In the genomic region with DNA sequence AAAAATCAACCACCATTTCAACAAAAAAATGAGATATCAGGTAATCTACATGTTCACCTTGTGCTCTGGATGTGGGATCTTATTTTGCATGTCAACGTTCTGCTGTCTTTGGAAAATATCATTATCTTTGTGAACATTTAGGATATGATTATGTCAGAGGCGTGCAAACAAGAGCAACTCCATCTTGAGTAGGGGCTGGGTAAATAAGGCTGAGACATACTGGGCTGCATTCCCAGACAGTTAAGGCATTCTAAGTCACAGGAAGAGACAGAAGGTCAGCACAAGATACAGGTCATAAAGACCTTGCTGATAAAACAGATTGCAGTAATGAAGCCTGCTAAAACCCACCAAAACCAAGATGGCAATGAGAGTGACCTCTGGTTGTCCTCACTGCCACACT, we compare ENCODE assay signal across 19 cellular contexts.
"Had no signal": no experiment of that assay in that cellular context is flagged by ENCODE, and none has a peak within 500 bp of the region (broad histone marks: within the 10 kb centered on the region; RNA-seq: fewer than 3 reads in every experiment).

No MANE protein-coding gene starts in this region.

- H3K36me3 Mint-ChIP-seq: stimulated activated memory B cell treated with anti-CD40 and anti-IgM and Interleukin-4, amounts not matched to agents 10 μg/mL and 1 μg/mL and 100 μg/mL, for 72 hours had no signal

- H3K36me3 ChIP-seq: neutrophil, right lobe of liver, spleen, tibial nerve, upper lobe of right lung, vagina had no signal

- H3K9me3 Mint-ChIP-seq: stimulated activated naive CD8-positive, alpha-beta T cell treated with anti-CD3 and anti-CD28 coated beads, Interleukin-15, Interleukin-2, amounts not matched to agents 100 ng/mL and 50 ng/mL, for 24 hours had no signal

- H3K27me3 Mint-ChIP-seq: naive B cell; stimulated activated memory B cell treated with anti-CD40 and anti-IgM and Interleukin-4, amounts not matched to agents 10 μg/mL and 1 μg/mL and 100 μg/mL, for 72 hours; stimulated activated naive CD8-positive, alpha-beta T cell treated with anti-CD3 and anti-CD28 coated beads, Interleukin-15, Interleukin-2, amounts not matched to agents 100 ng/mL and 50 ng/mL, for 24 hours had no signal

- DNase-seq: dermis blood vessel endothelial cell; erythroblast; foreskin keratinocyte; mesendoderm; naive B cell; nephron progenitor cell; psoas muscle; retina; right lobe of liver; spleen; stimulated activated CD4-positive, alpha-beta T cell treated with anti-CD3 and anti-CD28 coated beads, Interleukin-15, amount 100 ng/mL, for 24 hours; stimulated activated CD4-positive, alpha-beta T cell treated with anti-CD3 and anti-CD28 coated beads, Interleukin-1b, Interleukin-23, amount 100 ng/mL, for 48 hours; stimulated activated CD4-positive, alpha-beta T cell treated with anti-CD3 and anti-CD28 coated beads, Interleukin-4, amount 100 ng/mL, for 24 hours; upper lobe of right lung had no signal

- H3K4me3 Mint-ChIP-seq: naive B cell; nephron progenitor cell; stimulated activated memory B cell treated with anti-CD40 and anti-IgM and Interleukin-4, amounts not matched to agents 10 μg/mL and 1 μg/mL and 100 μg/mL, for 72 hours; stimulated activated naive CD8-positive, alpha-beta T cell treated with anti-CD3 and anti-CD28 coated beads, Interleukin-15, Interleukin-2, amounts not matched to agents 100 ng/mL and 50 ng/mL, for 24 hours had no signal

- H3K4me3 ChIP-seq: psoas muscle, right lobe of liver, spleen, tibial nerve, upper lobe of right lung, vagina had no signal

- H3K4me1 ChIP-seq: foreskin keratinocyte, psoas muscle, right lobe of liver, tibial nerve, upper lobe of right lung, vagina had no signal

- H3K27me3 ChIP-seq: neutrophil, right lobe of liver, spleen, tibial nerve, upper lobe of right lung, vagina had no signal

- H3K9me3 ChIP-seq: neutrophil, psoas muscle, right lobe of liver, tibial nerve, upper lobe of right lung, vagina had no signal

- H3K27ac Mint-ChIP-seq: naive B cell; nephron progenitor cell; stimulated activated memory B cell treated with anti-CD40 and anti-IgM and Interleukin-4, amounts not matched to agents 10 μg/mL and 1 μg/mL and 100 μg/mL, for 72 hours; stimulated activated naive CD8-positive, alpha-beta T cell treated with anti-CD3 and anti-CD28 coated beads, Interleukin-15, Interleukin-2, amounts not matched to agents 100 ng/mL and 50 ng/mL, for 24 hours had no signal

- H3K27ac ChIP-seq: foreskin keratinocyte, neutrophil, psoas muscle, right lobe of liver, spleen, tibial nerve, upper lobe of right lung, vagina had no signal

- ATAC-seq: foreskin keratinocyte; psoas muscle; right lobe of liver; stimulated activated memory B cell treated with anti-CD40 and anti-IgM and Interleukin-4, amounts not matched to agents 10 μg/mL and 1 μg/mL and 100 μg/mL, for 72 hours; upper lobe of right lung had no signal
